ENCODE assay signal across 28 cellular contexts in genomic region chrX:6812087-6812486, GRCh38.
"Had no signal": no experiment of that assay in that cellular context is flagged by ENCODE, and none has a peak within 500 bp of the region (broad histone marks: within the 10 kb centered on the region; RNA-seq: fewer than 3 reads in every experiment).

No MANE protein-coding gene starts in this region.

- DNase-seq: stimulated activated CD4-positive, alpha-beta T cell treated with anti-CD3 and anti-CD28 coated beads, Interleukin-2, amount 100 ng/mL, for 48 hours; stimulated activated CD4-positive, alpha-beta T cell treated with anti-CD3 and anti-CD28 coated beads, Interleukin-4, amount 100 ng/mL, for 1 hour; stimulated activated CD4-positive, alpha-beta T cell treated with anti-CD3 and anti-CD28 coated beads, Interleukin-4, amount 100 ng/mL, for 24 hours; stimulated activated CD4-positive, alpha-beta T cell treated with anti-CD3 and anti-CD28 coated beads, Interleukin-4, amount 100 ng/mL, for 4 hours; stimulated activated CD8-positive, alpha-beta memory T cell treated with anti-CD3 and anti-CD28 coated beads, Interleukin-4, amount 100 ng/mL, for 48 hours; stimulated activated naive B cell treated with anti-CD40 and anti-IgM and Interleukin-4, amounts not matched to agents 10 μg/mL and 1 μg/mL and 100 μg/mL, for 72 hours; stimulated activated naive CD4-positive, alpha-beta T cell; stimulated activated naive CD4-positive, alpha-beta T cell treated with Interleukin-2 at 50 U/mL for 16 hours; stimulated activated naive CD8-positive, alpha-beta T cell treated with anti-CD3 and anti-CD28 coated beads, Interleukin-15, amount 100 ng/mL, for 72 hours; stimulated activated naive CD8-positive, alpha-beta T cell treated with anti-CD3 and anti-CD28 coated beads, Interleukin-15, Interleukin-2, amounts not matched to agents 100 U/mL and 50 U/mL, for 24 hours; stomach; substantia nigra; testis; thyroid gland; tibial artery; transverse colon; trophoblast cell; upper lobe of left lung; upper lobe of right lung; uterus had no signal

- H3K9me3 Mint-ChIP-seq: stimulated activated memory B cell treated with anti-CD40 and anti-IgM and Interleukin-4, amounts not matched to agents 10 μg/mL and 1 μg/mL and 100 μg/mL, for 72 hours; stimulated activated naive B cell treated with anti-CD40 and anti-IgM and Interleukin-4, amounts not matched to agents 10 μg/mL and 1 μg/mL and 100 μg/mL, for 72 hours; stimulated activated naive CD8-positive, alpha-beta T cell treated with anti-CD3 and anti-CD28 coated beads, Interleukin-15, amount 100 ng/mL, for 72 hours; stimulated activated naive CD8-positive, alpha-beta T cell treated with anti-CD3 and anti-CD28 coated beads, Interleukin-15, Interleukin-2, amounts not matched to agents 100 ng/mL and 50 ng/mL, for 24 hours; type B pancreatic cell had no signal

- H3K4me3 ChIP-seq: stomach, suprapubic skin, testis, thoracic aorta, thyroid gland, tibial artery, transverse colon, upper lobe of left lung, upper lobe of right lung, uterus, vagina had no signal

- H3K27ac ChIP-seq: stomach, suprapubic skin, testis, thoracic aorta, thyroid gland, tibial artery, transverse colon, upper lobe of left lung, upper lobe of right lung, uterus, vagina had no signal

- FAIRE-seq: urothelium cell line had no signal

- H3K27me3 ChIP-seq: stomach, suprapubic skin, testis, thyroid gland, tibial artery, transverse colon, upper lobe of left lung, upper lobe of right lung, uterus, vagina had no signal

- ATAC-seq: stimulated activated effector memory CD8-positive, alpha-beta T cell treated with anti-CD3 and anti-CD28 coated beads, Interleukin-12 subunit alpha, Interleukin-12 subunit beta, amount 100 ng/mL, for 72 hours; stimulated activated memory B cell treated with anti-CD40 and anti-IgM and Interleukin-4, amounts not matched to agents 10 μg/mL and 1 μg/mL and 100 μg/mL, for 72 hours; stimulated activated naive B cell treated with anti-CD40 and anti-IgM and Interleukin-4, amounts not matched to agents 10 μg/mL and 1 μg/mL and 100 μg/mL, for 72 hours; stimulated activated naive CD8-positive, alpha-beta T cell treated with anti-CD3 and anti-CD28 coated beads, Interleukin-15, amount 100 ng/mL, for 72 hours; stimulated activated naive CD8-positive, alpha-beta T cell treated with anti-CD3 and anti-CD28 coated beads, Interleukin-15, Interleukin-2, amounts not matched to agents 100 U/mL and 50 U/mL, for 24 hours; upper lobe of right lung had no signal

- H3K4me3 Mint-ChIP-seq: stimulated activated effector memory CD8-positive, alpha-beta T cell treated with anti-CD3 and anti-CD28 coated beads, Interleukin-12 subunit alpha, Interleukin-12 subunit beta, amount 100 ng/mL, for 72 hours; stimulated activated memory B cell treated with anti-CD40 and anti-IgM and Interleukin-4, amounts not matched to agents 10 μg/mL and 1 μg/mL and 100 μg/mL, for 72 hours; stimulated activated naive B cell treated with anti-CD40 and anti-IgM and Interleukin-4, amounts not matched to agents 10 μg/mL and 1 μg/mL and 100 μg/mL, for 72 hours; stimulated activated naive CD8-positive, alpha-beta T cell treated with anti-CD3 and anti-CD28 coated beads, Interleukin-15, amount 100 ng/mL, for 72 hours; stimulated activated naive CD8-positive, alpha-beta T cell treated with anti-CD3 and anti-CD28 coated beads, Interleukin-15, Interleukin-2, amounts not matched to agents 100 ng/mL and 50 ng/mL, for 24 hours; type B pancreatic cell had no signal

- H3K27ac Mint-ChIP-seq: stimulated activated effector memory CD8-positive, alpha-beta T cell treated with anti-CD3 and anti-CD28 coated beads, Interleukin-12 subunit alpha, Interleukin-12 subunit beta, amount 100 ng/mL, for 72 hours; stimulated activated memory B cell treated with anti-CD40 and anti-IgM and Interleukin-4, amounts not matched to agents 10 μg/mL and 1 μg/mL and 100 μg/mL, for 72 hours; stimulated activated naive B cell treated with anti-CD40 and anti-IgM and Interleukin-4, amounts not matched to agents 10 μg/mL and 1 μg/mL and 100 μg/mL, for 72 hours; stimulated activated naive CD8-positive, alpha-beta T cell treated with anti-CD3 and anti-CD28 coated beads, Interleukin-15, amount 100 ng/mL, for 72 hours; stimulated activated naive CD8-positive, alpha-beta T cell treated with anti-CD3 and anti-CD28 coated beads, Interleukin-15, Interleukin-2, amounts not matched to agents 100 ng/mL and 50 ng/mL, for 24 hours; type B pancreatic cell had no signal

- H3K9me3 ChIP-seq: stomach, suprapubic skin, testis, thoracic aorta, thyroid gland, tibial artery, transverse colon, upper lobe of left lung, upper lobe of right lung, uterus, vagina had no signal

- H3K36me3 ChIP-seq: stomach, suprapubic skin, thoracic aorta, thyroid gland, tibial artery, transverse colon, upper lobe of left lung, upper lobe of right lung, uterus, vagina had no signal

- H3K4me1 ChIP-seq: stomach, suprapubic skin, testis, thyroid gland, tibial artery, transverse colon, upper lobe of left lung, upper lobe of right lung, uterus, vagina had no signal

- H3K36me3 Mint-ChIP-seq: stimulated activated effector memory CD8-positive, alpha-beta T cell treated with anti-CD3 and anti-CD28 coated beads, Interleukin-12 subunit alpha, Interleukin-12 subunit beta, amount 100 ng/mL, for 72 hours; stimulated activated naive B cell treated with anti-CD40 and anti-IgM and Interleukin-4, amounts not matched to agents 10 μg/mL and 1 μg/mL and 100 μg/mL, for 72 hours; type B pancreatic cell had no signal

- H3K27me3 Mint-ChIP-seq: stimulated activated memory B cell treated with anti-CD40 and anti-IgM and Interleukin-4, amounts not matched to agents 10 μg/mL and 1 μg/mL and 100 μg/mL, for 72 hours; stimulated activated naive B cell treated with anti-CD40 and anti-IgM and Interleukin-4, amounts not matched to agents 10 μg/mL and 1 μg/mL and 100 μg/mL, for 72 hours; stimulated activated naive CD8-positive, alpha-beta T cell treated with anti-CD3 and anti-CD28 coated beads, Interleukin-15, amount 100 ng/mL, for 72 hours; stimulated activated naive CD8-positive, alpha-beta T cell treated with anti-CD3 and anti-CD28 coated beads, Interleukin-15, Interleukin-2, amounts not matched to agents 100 ng/mL and 50 ng/mL, for 24 hours; type B pancreatic cell had no signal

- H3K4me1 Mint-ChIP-seq: stimulated activated effector memory CD8-positive, alpha-beta T cell treated with anti-CD3 and anti-CD28 coated beads, Interleukin-12 subunit alpha, Interleukin-12 subunit beta, amount 100 ng/mL, for 72 hours; stimulated activated memory B cell treated with anti-CD40 and anti-IgM and Interleukin-4, amounts not matched to agents 10 μg/mL and 1 μg/mL and 100 μg/mL, for 72 hours; stimulated activated naive B cell treated with anti-CD40 and anti-IgM and Interleukin-4, amounts not matched to agents 10 μg/mL and 1 μg/mL and 100 μg/mL, for 72 hours; stimulated activated naive CD8-positive, alpha-beta T cell treated with anti-CD3 and anti-CD28 coated beads, Interleukin-15, amount 100 ng/mL, for 72 hours had no signal
